Comparison of ENCODE assay signal across 1 cellular context in genomic region chr19:39411006-39411831, GRCh38.
TF ChIP-seq lines count a peak whose summit lies in the region.

No MANE protein-coding gene starts in this region.

TF ChIP-seq in liver, 16 proteins besides CTCF, POLR2A, EP300 and RAD21 (continued from another document):
- peak; percentile 87 for TF ChIP-seq REST (IDR thresholded peaks at IDR 0.05)
- TF ChIP-seq HNF4G (IDR thresholded peaks at IDR 0.05) = peak; percentile 97
